ENCODE assay signal across 9 cellular contexts in genomic region chr20:59515013-59515905, GRCh38.
DNase-seq lines count a peak whose midpoint lies in the region; ATAC-seq and TF ChIP-seq lines count a peak whose summit lies in the region.
"Had no signal": no experiment of that assay in that cellular context is flagged by ENCODE, and none has a peak within 500 bp of the region (broad histone marks: within the 10 kb centered on the region; RNA-seq: fewer than 3 reads in every experiment).

No MANE protein-coding gene starts in this region.

- H3K4me2 ChIP-seq in HCT116 (ENCODE audit: low read length) = no peak overlapping the region

- peaks cover 34% of the 10 kb centered on the region; the same call in 1 of the 2 replicates for H3K27me3 ChIP-seq in HCT116 (ENCODE audit: insufficient read depth, low read length)
- peaks cover 49% of the 10 kb centered on the region for H3K27me3 ChIP-seq in transverse colon

- no peak overlapping the region for H3K9ac ChIP-seq in HCT116 (ENCODE audit: low read length)

- no peaks in the 10 kb centered on the region for H4K20me1 ChIP-seq in HCT116 (ENCODE audit: insufficient read depth)

- peaks cover 3 to 4% of the 10 kb centered on the region in 2 experiments; a peak in 1 of 4 replicates for H3K4me1 ChIP-seq in HCT116 (ENCODE audit: control insufficient read depth in 1 of 2, insufficient read depth in 2 of 2, low read length in 2 of 2)
- H3K4me1 ChIP-seq in transverse colon = no peaks in the 10 kb centered on the region

- no peak for TF ChIP-seq EP300 in transverse colon (IDR thresholded peaks at IDR 0.05; ENCODE audit: low read depth)

- RAD21 ChIA-PET in HCT116 (lab: Charles Lee; ENCODE audit: low non-redundant PET in 1 of 2, low total read pairs in 2 of 2, uncharacterized antibody in 2 of 2, unreplicated experiment in 2 of 2) = no interaction called here

- no peak for TF ChIP-seq POLR2A in HCT116 (IDR thresholded peaks at IDR 0.05; ENCODE audit: borderline replicate concordance, extremely low read depth, insufficient read depth, insufficient read length)
- TF ChIP-seq POLR2A in transverse colon (IDR thresholded peaks at IDR 0.05) = no peak

- no peaks in the 10 kb centered on the region for H3K9me3 ChIP-seq in HCT116 (ENCODE audit: control insufficient read depth in 1 of 2, insufficient read depth in 1 of 2, low read depth in 1 of 2, low read length in 2 of 2)
- no peaks in the 10 kb centered on the region for H3K9me3 ChIP-seq in transverse colon
- H3K9me3 ChIP-seq: neutrophil had no signal

- intact Hi-C loops in HCT116 (cut with micrococcal nuclease) (loop anchor here (1.0 kb wide), 1 partner anchor 10 kb away; no protein-coding TSS in a partner anchor), transverse colon (cut with DNase I; ENCODE audit: low total_unique reads) (no loop called here)

- no peak overlapping the region for H3K4me3 ChIP-seq in HCT116 (replicated peaks in 1 of 2; ENCODE audit: low read depth in 1 of 2, low read length in 2 of 2)
- no peak overlapping the region for H3K4me3 ChIP-seq in transverse colon

- no peak overlapping the region for H2AFZ ChIP-seq in HCT116 (ENCODE audit: low read depth, low read length, poor library complexity, severe bottlenecking)

- no TSS peak for BruUV-seq in HCT116 (replicated peaks; lab: Mats Ljungman, UMichigan)

- TF ChIP-seq RAD21 in HCT116 (IDR thresholded peaks at IDR 0.05; ENCODE audit: low read depth) = peak; percentile 66

- in situ Hi-C loops in transverse colon (cut with MboI; ENCODE audit: low pct_ligation_motif_present in 1 of 4, low pct_unique_long_range_greater_than_20kb in 1 of 4, low sequenced_read_pairs in 3 of 4) = no loop called here

- peak; percentile 94 for ATAC-seq in HCT116
- peak; percentile 93 for ATAC-seq in left lobe of liver
- no peak for ATAC-seq in GM19397 (IDR thresholded peaks at IDR 0.05; ENCODE audit: unreplicated experiment)
- ATAC-seq in HG03520 (IDR thresholded peaks at IDR 0.05; ENCODE audit: unreplicated experiment) = no peak

- DNase-seq in Ammon's horn (ENCODE audit: low spot score) (peak; percentile 79), HCT116 (ENCODE audit: low read depth, low spot score) (peak; percentile 47), NCI-H774 (lab: John Stamatoyannopoulos, UW) (peak; percentile 46), dedifferentiated amniotic fluid mesenchymal stem cell (ENCODE audit: extremely low spot score) (peak; percentile 59), left lobe of liver (ENCODE audit: low spot score) (peak; percentile 64), transverse colon (peak; percentile 73)

- H3K27ac ChIP-seq in HCT116 (ENCODE audit: low read depth, low read length) (no peak overlapping the region), transverse colon (no peak overlapping the region)
- H3K27ac ChIP-seq: neutrophil had no signal

- TF ChIP-seq CTCF in HCT116 (IDR thresholded peaks at IDR 0.05 in 2 of 3, conservative IDR thresholded peaks at IDR 0.05 in 1 of 3; ENCODE audit: borderline replicate concordance in 1 of 3, insufficient read depth in 1 of 3, low read depth in 2 of 3, low read length in 2 of 3) (peak; percentile 92 to 95 (median 92)), transverse colon (IDR thresholded peaks at IDR 0.05) (peak; percentile 67 to 91 (median 81))

- no peaks in the 10 kb centered on the region for H3K79me2 ChIP-seq in HCT116 (ENCODE audit: insufficient read depth, low read length)

- no peaks in the 10 kb centered on the region for H3K9me2 ChIP-seq in HCT116 (ENCODE audit: insufficient read depth)

- no peaks in the 10 kb centered on the region for H3K36me3 ChIP-seq in HCT116 (ENCODE audit: control insufficient read depth in 1 of 2, insufficient read depth in 2 of 2, low read length in 2 of 2)
- no peaks in the 10 kb centered on the region for H3K36me3 ChIP-seq in transverse colon
- H3K36me3 ChIP-seq: neutrophil had no signal

- WGBS in transverse colon (ENCODE audit: low coverage in 1 of 2), 2 donors = 25 to 54% methylated on average over 6 to 32 of the region's 32 CpGs

- CTCF ChIA-PET in HCT116 (lab: Charles Lee) = interaction anchor here (1.0 to 3.2 kb wide), 4 partner anchors 12 to 60 kb away, joined by 3 to 34 read pairs (median 7); no protein-coding TSS in a partner anchor

- POLR2A ChIA-PET in HCT116 (lab: Charles Lee) = no interaction called here

TF ChIP-seq in HCT116, 20 proteins besides CTCF, POLR2A, EP300 and RAD21:
- peak; percentile 65 for TF ChIP-seq YY1 (IDR thresholded peaks at IDR 0.05; ENCODE audit: extremely low read depth, insufficient replicate concordance, low read depth, low read length)
- no peak for TF ChIP-seq CBX3 (IDR thresholded peaks at IDR 0.05; ENCODE audit: low read depth)
- TF ChIP-seq CEBPB (IDR thresholded peaks at IDR 0.05; ENCODE audit: low read depth) = no peak
- no peak for TF ChIP-seq MAX (IDR thresholded peaks at IDR 0.05)
- TF ChIP-seq ELF1 (IDR thresholded peaks at IDR 0.05; ENCODE audit: borderline replicate concordance, low read depth) = no peak
- TF ChIP-seq JUND (IDR thresholded peaks at IDR 0.05) = no peak
- TF ChIP-seq SP1 (IDR thresholded peaks at IDR 0.05; ENCODE audit: low read depth) = no peak

Comparison
In these comparisons a context has a peak if more than half of its experiments do, and no peak if none do; other contexts are left out.
1. ATAC-seq: peak in HCT116 (single experiment) and left lobe of liver (single experiment); none in GM19397 (single experiment) and HG03520 (single experiment).
2. Peak in every context shown above with its lines, with median percentiles within 50 percentile points of each other: DNase-seq.